In the genomic region with DNA sequence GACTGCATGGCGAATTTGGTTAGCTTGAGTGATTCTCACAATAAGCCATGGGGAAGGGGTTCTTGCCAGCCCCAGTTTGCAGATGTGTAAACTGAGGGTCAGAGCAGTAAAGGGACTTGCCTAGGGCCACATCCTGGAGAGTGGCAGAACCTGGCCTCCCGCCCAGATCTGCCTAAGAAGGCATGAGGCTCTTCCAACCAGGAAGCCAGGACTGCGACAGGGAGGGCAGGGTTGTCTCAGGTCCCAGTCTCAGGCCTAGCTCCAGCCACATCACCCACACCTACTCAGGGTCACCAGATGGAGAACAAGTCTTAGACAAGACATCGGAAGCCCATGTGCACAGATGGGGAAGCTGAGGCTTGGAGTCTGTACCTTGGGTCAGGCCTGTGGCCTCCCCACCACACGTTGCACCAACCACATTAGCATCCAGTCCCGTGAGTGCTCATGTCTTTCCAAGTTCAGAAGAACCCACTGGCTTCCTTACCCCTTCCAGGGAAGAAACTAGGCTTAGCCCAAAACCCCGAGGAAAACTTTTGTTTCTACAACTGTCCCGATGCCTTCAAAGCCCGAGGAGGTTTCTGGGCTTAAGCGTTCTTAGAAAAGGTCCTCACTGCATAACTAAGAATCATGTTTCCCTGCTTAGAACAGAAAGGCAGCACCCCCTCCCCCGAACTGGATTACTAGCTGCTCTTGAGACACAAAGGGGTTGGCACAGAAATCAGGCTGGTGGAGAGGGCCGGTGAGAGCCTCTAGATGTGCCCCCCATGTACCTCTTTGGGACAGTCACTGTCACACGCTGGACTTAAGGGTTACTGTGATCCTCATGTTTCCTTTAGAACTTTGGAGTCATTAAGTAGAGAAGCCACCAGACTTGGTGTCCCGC, we compare ENCODE assay signal across 11 cellular contexts. TPM values are rescaled to one million over a fixed set of nuclear protein-coding genes. Genes with fewer than 3 reads are reported as not detected.
A peak's percentile ranks its signal among the peaks of the same experiment; 100 is the strongest.
DNase-seq lines count a peak whose midpoint lies in the region; ATAC-seq, FAIRE-seq and TF ChIP-seq lines count a peak whose summit lies in the region.
"Had no signal": no experiment of that assay in that cellular context is flagged by ENCODE, and none has a peak within 500 bp of the region (broad histone marks: within the 10 kb centered on the region; RNA-seq: fewer than 3 reads in every experiment).

No MANE protein-coding gene starts in this region.

- peak overlapping the region; percentile 96 for H3K4me2 ChIP-seq in smooth muscle cell

- TF ChIP-seq CTCF in esophagus squamous epithelium (IDR thresholded peaks at IDR 0.05), result no peak
- no peak for TF ChIP-seq CTCF in smooth muscle cell (IDR thresholded peaks at IDR 0.05; ENCODE audit: borderline replicate concordance, insufficient read depth, poor library complexity, severe bottlenecking)

- peaks cover 7% of the 10 kb centered on the region for H4K20me1 ChIP-seq in smooth muscle cell (ENCODE audit: low read depth)

- FAIRE-seq in GM19239 (lab: Jason Lieb, UNC), result peak; percentile 78

- TF ChIP-seq POLR2A in esophagus squamous epithelium (IDR thresholded peaks at IDR 0.05), result peak in 1 of 4 donors; percentile 6

- no peaks in the 10 kb centered on the region for H3K9me3 ChIP-seq in esophagus squamous epithelium
- no peaks in the 10 kb centered on the region for H3K9me3 ChIP-seq in smooth muscle cell (replicated peaks; ENCODE audit: low read depth)

- intact Hi-C loops in esophagus squamous epithelium (cut with DNase I), result no loop called here
- intact Hi-C loops in posterior vena cava (cut with DNase I), result no loop called here

- DNase-seq in GM19239 (ENCODE audit: insufficient read length, low spot score) (no peak), SKM-1 treated with dmso at 0.1 percent for 144 hours (lab: John Stamatoyannopoulos, UW; ENCODE audit: unreplicated experiment) (peak; percentile 91), esophagus squamous epithelium (lab: John Stamatoyannopoulos, UW) (no peak), smooth muscle cell (lab: John Stamatoyannopoulos, UW; ENCODE audit: unreplicated experiment) (no peak), posterior vena cava (ENCODE audit: low spot score) (no peak), putamen (ENCODE audit: low spot score) (no peak), hepatic stellate cell (ENCODE audit: low spot score) (no peak)
- DNase-seq: amniotic stem cell, midbrain, NCI-H187 had no signal

- WGBS in esophagus squamous epithelium, 2 donors, result 35 to 51% methylated on average over 8 to 9 of the region's 14 CpGs
- 75% methylated on average over 14 of the region's 14 CpGs for WGBS in smooth muscle cell (ENCODE audit: low lambda C conversion rate)

- peaks cover 6 to 56% (median 11%) of the 10 kb centered on the region in 3 donors for H3K4me1 ChIP-seq in esophagus squamous epithelium
- peaks cover 17% of the 10 kb centered on the region for H3K4me1 ChIP-seq in smooth muscle cell (ENCODE audit: low read depth)

- H2AFZ ChIP-seq in smooth muscle cell (ENCODE audit: low read depth), result no peak overlapping the region

- no peak overlapping the region for H3K9ac ChIP-seq in smooth muscle cell (ENCODE audit: low read depth)

- peaks cover 13% of the 10 kb centered on the region for H3K79me2 ChIP-seq in smooth muscle cell (ENCODE audit: low read depth)

- no peaks in the 10 kb centered on the region for H3F3A ChIP-seq in smooth muscle cell (ENCODE audit: low read depth)

- peak overlapping the region; percentile 60 to 85 (median 74) for H3K27ac ChIP-seq in esophagus squamous epithelium
- H3K27ac ChIP-seq in smooth muscle cell (ENCODE audit: low read depth), result no peak overlapping the region

- peaks cover 0 to 42% (median 0%) of the 10 kb centered on the region in 4 donors for H3K27me3 ChIP-seq in esophagus squamous epithelium
- no peaks in the 10 kb centered on the region for H3K27me3 ChIP-seq in smooth muscle cell (ENCODE audit: low read depth)

- ATAC-seq in GM18907 (IDR thresholded peaks at IDR 0.05; ENCODE audit: unreplicated experiment), result no peak

- no peaks in the 10 kb centered on the region for H3K36me3 ChIP-seq in esophagus squamous epithelium
- H3K36me3 ChIP-seq in smooth muscle cell (ENCODE audit: low read depth), result no peaks in the 10 kb centered on the region

- H3K4me3 ChIP-seq in esophagus squamous epithelium, result peak overlapping the region; percentile 50 to 79 (median 68)
- H3K4me3 ChIP-seq in smooth muscle cell, result no peak overlapping the region

RNA-seq across cellular contexts. Expression of a gene that starts 2.3 kb away (rescaled TPM):
- total RNA-seq in esophagus squamous epithelium (1 to 10 TPM in 3 of 4 donors, under 1 TPM in 1; 0.61 to 2.9 (median 2.0) TPM), smooth muscle cell (3.6 and 5.5 TPM in 2 replicates), posterior vena cava (1 to 10 TPM; 3.0 to 4.1 TPM)
- polyA plus RNA-seq in smooth muscle cell, result 3.3 and 4.2 TPM in 2 replicates

RNA-seq across cellular contexts. Expression of a gene that starts 15.5 kb away (rescaled TPM):
- total RNA-seq in esophagus squamous epithelium (1 to 10 TPM in 1 of 4 donors, under 1 TPM in 2, not detected in 1; 0.40 to 2.9 (median 0.97) TPM), smooth muscle cell (0.94 and 4.2 TPM in 2 replicates), posterior vena cava (1 to 10 TPM; 8.9 to 9.8 TPM)
- polyA plus RNA-seq in smooth muscle cell, result 0.70 and 3.3 TPM in 2 replicates
